Comparison of ENCODE assay signal across 14 cellular contexts in the genomic region with DNA sequence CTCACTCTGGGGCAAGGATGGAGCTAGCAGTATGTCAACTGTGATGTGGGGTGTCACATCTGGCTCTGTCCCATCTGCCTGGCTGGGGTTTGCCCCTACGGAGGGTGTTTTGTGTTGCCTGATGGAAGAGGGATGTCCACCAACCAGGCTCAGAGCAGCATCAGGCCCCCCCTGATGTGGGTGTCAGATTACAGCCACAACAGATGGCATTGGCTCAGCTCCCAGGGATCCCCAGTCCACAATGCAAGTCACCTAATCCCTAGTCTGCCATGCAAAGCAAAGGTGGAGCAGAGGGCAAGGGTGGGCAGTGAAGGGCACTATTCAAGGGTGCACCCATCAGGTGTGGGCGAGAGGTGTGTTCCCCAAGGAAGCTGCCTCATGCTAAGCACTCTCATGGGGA. TPM values are rescaled to one million over a fixed set of nuclear protein-coding genes. Genes with fewer than 3 reads are reported as not detected.
A peak's percentile ranks its signal among the peaks of the same experiment; 100 is the strongest.
DNase-seq lines count a peak whose midpoint lies in the region; ATAC-seq, FAIRE-seq and TF ChIP-seq lines count a peak whose summit lies in the region.
"Had no signal": no experiment of that assay in that cellular context is flagged by ENCODE, and none has a peak within 500 bp of the region (broad histone marks: within the 10 kb centered on the region; RNA-seq: fewer than 3 reads in every experiment).

No MANE protein-coding gene starts in this region.

- H3K4me3 ChIP-seq in fibroblast of pulmonary artery (replicated peaks; ENCODE audit: low read depth, low read length), result no peak overlapping the region
- H3K4me3 ChIP-seq in spleen, result no peak overlapping the region
- H3K4me3 ChIP-seq: esophagus squamous epithelium, lower lobe of right lung had no signal

- peak; percentile 34 for DNase-seq in COLO668 (lab: John Stamatoyannopoulos, UW; ENCODE audit: unreplicated experiment)
- peak; percentile 65 for DNase-seq in HTR-8/SVneo (ENCODE audit: insufficient read length, low spot score)
- DNase-seq in NCI-H82 treated with DMSO at 0.1 percent for 48 hours (lab: John Stamatoyannopoulos, UW; ENCODE audit: unreplicated experiment), result peak; percentile 95
- peak; percentile 23 for DNase-seq in fibroblast of pulmonary artery (ENCODE audit: low read depth)
- no peak for DNase-seq in GOT3 (lab: John Stamatoyannopoulos, UW)
- DNase-seq in spleen, result no peak
- no peak for DNase-seq in amniotic stem cell (lab: John Stamatoyannopoulos, UW)
- DNase-seq: CD4-positive, CD25-positive, alpha-beta regulatory T cell; esophagus squamous epithelium; lower lobe of right lung; NCI-H226 had no signal

- H3K36me3 ChIP-seq in spleen, result no peaks in the 10 kb centered on the region
- H3K36me3 ChIP-seq: esophagus squamous epithelium, lower lobe of right lung had no signal

- TF ChIP-seq CTCF in fibroblast of pulmonary artery (IDR thresholded peaks at IDR 0.05; ENCODE audit: low read length, missing control alignments) (no peak), spleen (IDR thresholded peaks at IDR 0.05 in 8 of 11, conservative IDR thresholded peaks at IDR 0.05 in 3 of 11) (no peak)

- no peak for FAIRE-seq in HTR-8/SVneo (lab: Jason Lieb, UNC)
- FAIRE-seq: astrocyte had no signal

- intact Hi-C loops in spleen (cut with DNase I; ENCODE audit: low total_unique reads), result no loop called here

- WGBS in spleen, 5 donors, result 39 to 74% (median 69%) methylated on average over 1 to 2 of the region's 2 CpGs

- peaks cover 0 to 13% (median 0%) of the 10 kb centered on the region in 7 donors for H3K27me3 ChIP-seq in spleen (replicated peaks in 1 of 7)
- H3K27me3 ChIP-seq: esophagus squamous epithelium had no signal

- no peaks in the 10 kb centered on the region for H3K9me3 ChIP-seq in spleen
- H3K9me3 ChIP-seq: esophagus squamous epithelium, lower lobe of right lung had no signal

- H3K4me1 ChIP-seq in spleen, result no peaks in the 10 kb centered on the region
- H3K4me1 ChIP-seq: lower lobe of right lung had no signal

- H3K27ac ChIP-seq in spleen, result no peak overlapping the region
- H3K27ac ChIP-seq: esophagus squamous epithelium, lower lobe of right lung had no signal

- TF ChIP-seq POLR2A in spleen (IDR thresholded peaks at IDR 0.05), result no peak

- ATAC-seq in GM21528 (IDR thresholded peaks at IDR 0.05; ENCODE audit: low FRiP score, unreplicated experiment), result no peak

RNA-seq across cellular contexts. Expression of a gene that starts 48.9 kb away (rescaled TPM):
- 10 to 100 TPM; 27.5 to 83.4 (median 53.1) TPM for total RNA-seq in spleen
- 10 to 100 TPM in 1 of 3 donors, 1 to 10 TPM in 2; 3.8 to 15.7 (median 6.0) TPM for polyA plus RNA-seq in spleen
- total RNA-seq: CD4-positive, CD25-positive, alpha-beta regulatory T cell; T-helper 1 cell treated with Interleukin-12 subunit alpha and Interleukin-12 subunit beta and Interleukin-4 antibody, amounts not matched to agents 30 ng/mL and 1 ng/mL, for 36 hours had no signal
- polyA plus RNA-seq: CD4-positive, CD25-positive, alpha-beta regulatory T cell had no signal

Comparison
In these comparisons a context has a peak if more than half of its experiments do, and no peak if none do; other contexts are left out.
1. DNase-seq: peak in COLO668 (single experiment), HTR-8/SVneo (single experiment), NCI-H82 treated with DMSO at 0.1 percent for 48 hours (single experiment) and fibroblast of pulmonary artery (single experiment); none in GOT3 (single experiment), spleen (single experiment) and amniotic stem cell (single experiment).